In genomic region chr5:137945825-137946224, GRCh38 we compare ENCODE assay signal across 39 cellular contexts. TPM values are rescaled to one million over a fixed set of nuclear protein-coding genes. Genes with fewer than 3 reads are reported as not detected.
"Had no signal": no experiment of that assay in that cellular context is flagged by ENCODE, and none has a peak within 500 bp of the region (broad histone marks: within the 10 kb centered on the region; RNA-seq: fewer than 3 reads in every experiment).

No MANE protein-coding gene starts in this region.

- H3K27me3 ChIP-seq: adrenal gland, body of pancreas, brain microvascular endothelial cell, breast epithelium had no signal

- H3K27ac Mint-ChIP-seq: activated B cell treated with CpG ODN at 0.5 μM for 24 hours; activated CD4-positive, alpha-beta memory T cell treated with anti-CD3 and anti-CD28 coated beads for 36 hours; activated CD4-positive, alpha-beta T cell treated with anti-CD3 and anti-CD28 coated beads, Interleukin-2, amount 10 ng/mL, durations not matched to agents 24 days and 14 days; activated CD8-positive, alpha-beta T cell treated with anti-CD3 and anti-CD28 coated beads for 36 hours; activated naive CD4-positive, alpha-beta T cell treated with anti-CD3 and anti-CD28 coated beads for 36 hours; activated naive CD4-positive, alpha-beta T cell treated with anti-CD3 and anti-CD28 coated beads, Interleukin-2, amount 50 U/mL, for 72 hours; activated naive CD8-positive, alpha-beta T cell treated with anti-CD3 and anti-CD28 coated beads for 36 hours; activated T-cell treated with anti-CD3 and anti-CD28 coated beads, Interleukin-2, amount 50 U/mL, for 72 hours; activated T-helper 1 cell treated with anti-CD3 and anti-CD28 coated beads, Interleukin-12 subunit alpha, Interleukin-12 subunit beta, Interleukin-2, Interleukin-4 antibody, amounts not matched to agents 30 ng/mL and 10 ng/mL and 1 ng/mL, durations not matched to agents 14 hours and 24 hours and 36 hours; activated T-helper 17 cell treated with anti-CD3 and anti-CD28 coated beads, Interleukin-2, amount 50 U/mL, for 72 hours; T-helper 1 cell treated with Interleukin-12 subunit alpha and Interleukin-12 subunit beta and Interleukin-4 antibody, amounts not matched to agents 30 μg/mL and 1 μg/mL, for 36 hours; T-helper 2 cell treated with Interferon-gamma antibody and Interleukin-4, amounts not matched to agents 5 μg/mL and 100 μg/mL, for 36 hours had no signal

- FAIRE-seq: astrocyte, TTC549 had no signal

- H3K4me3 Mint-ChIP-seq: activated B cell treated with CpG ODN at 0.5 μM for 24 hours; activated CD4-positive, alpha-beta memory T cell treated with anti-CD3 and anti-CD28 coated beads for 36 hours; activated CD4-positive, alpha-beta T cell treated with anti-CD3 and anti-CD28 coated beads, Interleukin-2, amount 10 ng/mL, durations not matched to agents 24 days and 14 days; activated CD8-positive, alpha-beta T cell treated with anti-CD3 and anti-CD28 coated beads for 36 hours; activated naive CD4-positive, alpha-beta T cell treated with anti-CD3 and anti-CD28 coated beads for 36 hours; activated naive CD8-positive, alpha-beta T cell treated with anti-CD3 and anti-CD28 coated beads for 36 hours; activated T-cell treated with anti-CD3 and anti-CD28 coated beads, Interleukin-2, amount 50 U/mL, for 4 hours; activated T-cell treated with anti-CD3 and anti-CD28 coated beads, Interleukin-2, amount 50 U/mL, for 72 hours; activated T-helper 1 cell treated with anti-CD3 and anti-CD28 coated beads, Interleukin-12 subunit alpha, Interleukin-12 subunit beta, Interleukin-2, Interleukin-4 antibody, amounts not matched to agents 30 ng/mL and 10 ng/mL and 1 ng/mL, durations not matched to agents 14 hours and 24 hours and 36 hours; activated T-helper 17 cell treated with anti-CD3 and anti-CD28 coated beads, Interleukin-2, amount 50 U/mL, for 72 hours; T-helper 1 cell treated with Interleukin-12 subunit alpha and Interleukin-12 subunit beta and Interleukin-4 antibody, amounts not matched to agents 30 μg/mL and 1 μg/mL, for 36 hours; T-helper 2 cell treated with Interferon-gamma antibody and Interleukin-4, amounts not matched to agents 5 μg/mL and 100 μg/mL, for 36 hours had no signal

- H3K27me3 Mint-ChIP-seq: activated B cell treated with CpG ODN at 0.5 μM for 24 hours; activated CD4-positive, alpha-beta memory T cell treated with anti-CD3 and anti-CD28 coated beads for 36 hours; activated CD4-positive, alpha-beta T cell treated with anti-CD3 and anti-CD28 coated beads, Interleukin-2, amount 10 ng/mL, durations not matched to agents 24 days and 14 days; activated CD8-positive, alpha-beta T cell treated with anti-CD3 and anti-CD28 coated beads for 36 hours; activated naive CD8-positive, alpha-beta T cell treated with anti-CD3 and anti-CD28 coated beads for 36 hours; activated T-helper 17 cell treated with anti-CD3 and anti-CD28 coated beads, Interleukin-2, amount 50 U/mL, for 72 hours had no signal

- H3K4me3 ChIP-seq: adrenal gland, body of pancreas, breast epithelium had no signal

- H3K9me3 ChIP-seq: adrenal gland, body of pancreas, breast epithelium had no signal

- H3K36me3 ChIP-seq: breast epithelium had no signal

- H3K4me1 ChIP-seq: body of pancreas, breast epithelium had no signal

- ATAC-seq: activated CD8-positive, alpha-beta T cell treated with anti-CD3 and anti-CD28 coated beads for 36 hours; activated naive CD4-positive, alpha-beta T cell treated with anti-CD3 and anti-CD28 coated beads, Interleukin-2, amount 50 U/mL, for 72 hours; activated T-cell treated with anti-CD3 and anti-CD28 coated beads, Interleukin-2, amount 50 U/mL, for 4 hours; activated T-cell treated with anti-CD3 and anti-CD28 coated beads, Interleukin-2, amount 50 U/mL, for 72 hours; activated T-helper 17 cell treated with anti-CD3 and anti-CD28 coated beads, Interleukin-2, amount 50 U/mL, for 72 hours; body of pancreas had no signal

- H3K27ac ChIP-seq: adrenal gland, body of pancreas, brain microvascular endothelial cell, breast epithelium, VCaP had no signal

- H3K9me3 Mint-ChIP-seq: activated B cell treated with CpG ODN at 0.5 μM for 24 hours; activated CD4-positive, alpha-beta memory T cell treated with anti-CD3 and anti-CD28 coated beads for 36 hours; activated CD4-positive, alpha-beta T cell treated with anti-CD3 and anti-CD28 coated beads, Interleukin-2, amount 10 ng/mL, durations not matched to agents 24 days and 14 days; activated CD8-positive, alpha-beta T cell treated with anti-CD3 and anti-CD28 coated beads for 36 hours; activated naive CD4-positive, alpha-beta T cell treated with anti-CD3 and anti-CD28 coated beads for 36 hours; activated naive CD4-positive, alpha-beta T cell treated with anti-CD3 and anti-CD28 coated beads, Interleukin-2, amount 50 U/mL, for 72 hours; activated naive CD8-positive, alpha-beta T cell treated with anti-CD3 and anti-CD28 coated beads for 36 hours; activated T-cell treated with anti-CD3 and anti-CD28 coated beads, Interleukin-2, amount 50 U/mL, for 4 hours; activated T-cell treated with anti-CD3 and anti-CD28 coated beads, Interleukin-2, amount 50 U/mL, for 72 hours; activated T-helper 1 cell treated with anti-CD3 and anti-CD28 coated beads, Interleukin-12 subunit alpha, Interleukin-12 subunit beta, Interleukin-2, Interleukin-4 antibody, amounts not matched to agents 30 ng/mL and 10 ng/mL and 1 ng/mL, durations not matched to agents 14 hours and 24 hours and 36 hours; activated T-helper 17 cell treated with anti-CD3 and anti-CD28 coated beads, Interleukin-2, amount 50 U/mL, for 72 hours; T-helper 1 cell treated with Interleukin-12 subunit alpha and Interleukin-12 subunit beta and Interleukin-4 antibody, amounts not matched to agents 30 μg/mL and 1 μg/mL, for 36 hours; T-helper 2 cell treated with Interferon-gamma antibody and Interleukin-4, amounts not matched to agents 5 μg/mL and 100 μg/mL, for 36 hours had no signal

- H3K4me1 Mint-ChIP-seq: activated B cell treated with CpG ODN at 0.5 μM for 24 hours; activated naive CD8-positive, alpha-beta T cell treated with anti-CD3 and anti-CD28 coated beads for 36 hours had no signal

- DNase-seq: activated B cell treated with CpG ODN at 0.5 μM for 24 hours; activated CD4-positive, alpha-beta memory T cell treated with anti-CD3 and anti-CD28 coated beads for 36 hours; activated CD4-positive, alpha-beta T cell treated with anti-CD3 and anti-CD28 coated beads for 4 hours; activated CD4-positive, alpha-beta T cell treated with anti-CD3 and anti-CD28 coated beads, Interleukin-2, amount 10 ng/mL, durations not matched to agents 24 days and 14 days; activated CD4-positive, alpha-beta T cell treated with anti-CD3 and anti-CD28 coated beads, Interleukin-2, amount 50 U/mL, for 1 hour; activated CD4-positive, alpha-beta T cell treated with anti-CD3 and anti-CD28 coated beads, Interleukin-2, amount 50 U/mL, for 4 hours; activated CD4-positive, CD25-positive, alpha-beta regulatory T cell treated with anti-CD3 and anti-CD28 coated beads, Interleukin-2, amount 50 U/mL, for 72 hours; activated CD8-positive, alpha-beta memory T cell treated with anti-CD3 and anti-CD28 coated beads, Interleukin-2, amount 50 U/mL, for 4 hours; activated CD8-positive, alpha-beta T cell treated with anti-CD3 and anti-CD28 coated beads for 36 hours; activated effector memory CD4-positive, alpha-beta T cell treated with anti-CD3 and anti-CD28 coated beads, Interleukin-2, amount 50 U/mL, for 16 hours; activated gamma-delta T cell treated with Interleukin-2 at 50 U/mL for 16 hours; activated naive CD4-positive, alpha-beta T cell; activated naive CD4-positive, alpha-beta T cell treated with anti-CD3 and anti-CD28 coated beads for 36 hours; activated naive CD4-positive, alpha-beta T cell treated with anti-CD3 and anti-CD28 coated beads, Interleukin-2, amount 50 U/mL, for 16 hours; activated naive CD8-positive, alpha-beta T cell treated with anti-CD3 and anti-CD28 coated beads for 36 hours; activated T-cell treated with anti-CD3 and anti-CD28 coated beads for 4 hours; activated T-cell treated with anti-CD3 and anti-CD28 coated beads, Interleukin-2, amount 50 U/mL, for 1 hour; activated T-cell treated with anti-CD3 and anti-CD28 coated beads, Interleukin-2, amount 50 U/mL, for 4 hours; activated T-cell treated with anti-CD3 and anti-CD28 coated beads, Interleukin-2, amount 50 U/mL, for 72 hours; adrenal gland; amniotic stem cell; aorta; body of pancreas; brain microvascular endothelial cell; central memory CD4-positive, alpha-beta T cell; T-helper 1 cell; T-helper 2 cell; T-helper 9 cell had no signal

RNA-seq across cellular contexts. Expression of gene PKD2L2, which starts 56.6 kb away (rescaled TPM):
- total RNA-seq: activated B cell treated with CpG ODN at 0.5 μM for 24 hours; activated CD4-positive, alpha-beta memory T cell treated with anti-CD3 and anti-CD28 coated beads for 36 hours; activated CD4-positive, alpha-beta T cell treated with anti-CD3 and anti-CD28 coated beads, Interleukin-2, amount 10 ng/mL, durations not matched to agents 24 days and 14 days; activated CD8-positive, alpha-beta memory T cell treated with anti-CD3 and anti-CD28 coated beads for 36 hours; activated CD8-positive, alpha-beta T cell treated with anti-CD3 and anti-CD28 coated beads for 36 hours; activated naive CD4-positive, alpha-beta T cell treated with anti-CD3 and anti-CD28 coated beads for 36 hours; activated naive CD8-positive, alpha-beta T cell treated with anti-CD3 and anti-CD28 coated beads for 36 hours; activated T-cell treated with anti-CD3 and anti-CD28 coated beads, Interleukin-2, amount 50 U/mL, for 4 hours; activated T-helper 1 cell treated with anti-CD3 and anti-CD28 coated beads, Interleukin-12 subunit alpha, Interleukin-12 subunit beta, Interleukin-2, Interleukin-4 antibody, amounts not matched to agents 30 ng/mL and 10 ng/mL and 1 ng/mL, durations not matched to agents 14 hours and 24 hours and 36 hours; aorta; astrocyte; body of pancreas; cerebellum had no signal
- polyA plus RNA-seq: aorta had no signal
